Comparison of ENCODE assay signal across 8 cellular contexts in the genomic region with DNA sequence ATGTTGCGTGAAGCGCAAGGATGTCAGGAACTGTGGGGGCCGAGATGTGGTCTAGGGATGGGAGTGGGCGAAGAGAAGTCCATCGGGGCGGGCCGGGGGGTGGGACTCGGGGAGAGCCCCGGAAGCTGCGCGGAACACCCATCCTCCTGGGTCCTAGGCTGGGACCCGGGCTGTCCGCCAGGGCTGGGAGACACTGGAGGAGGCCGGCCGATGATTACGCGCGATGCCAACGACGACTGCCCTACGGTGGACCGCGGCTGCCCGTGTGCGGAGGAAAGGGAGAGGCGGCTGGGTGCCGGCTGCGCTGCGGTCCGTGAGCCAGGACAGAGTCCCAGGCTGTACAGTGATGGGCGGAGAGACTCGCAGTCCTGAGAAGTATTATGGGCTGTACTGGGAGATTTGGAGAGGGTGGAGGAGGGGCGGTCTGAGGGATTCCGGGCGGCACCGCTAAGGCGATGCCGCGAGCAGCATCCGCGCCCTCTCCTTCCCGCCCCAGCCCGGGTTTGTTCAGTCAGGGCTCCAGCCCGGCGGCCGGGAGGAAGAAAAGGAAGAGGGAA. TPM values are rescaled to one million over a fixed set of nuclear protein-coding genes. Genes with fewer than 3 reads are reported as not detected.
DNase-seq lines count a peak whose midpoint lies in the region; ATAC-seq and TF ChIP-seq lines count a peak whose summit lies in the region.
"Not testable (repeated sequence)": the region's sequence is repeated elsewhere in the genome, so short reads cannot be mapped to it uniquely, and the experiment has no call there.

No MANE protein-coding gene starts in this region.

- H2AK5ac ChIP-seq in neuronal stem cell (ENCODE audit: low read depth, low read length): not testable (repeated sequence)

- not testable (repeated sequence) for H3K4me1 ChIP-seq in heart right ventricle; neuronal stem cell (ENCODE audit: control insufficient read depth in 2 of 2, insufficient read depth in 1 of 2, low read depth in 1 of 2, low read length in 2 of 2); tibial artery

- not testable (repeated sequence) for H3K27me3 Mint-ChIP-seq in T-helper 1 cell treated with Interleukin-12 subunit alpha and Interleukin-12 subunit beta and Interleukin-4 antibody, amounts not matched to agents 30 μg/mL and 1 μg/mL, for 36 hours (ENCODE audit: low read depth)

- H3K9me3 Mint-ChIP-seq in T-helper 1 cell treated with Interleukin-12 subunit alpha and Interleukin-12 subunit beta and Interleukin-4 antibody, amounts not matched to agents 30 μg/mL and 1 μg/mL, for 36 hours: not testable (repeated sequence)

- intact Hi-C loops in heart right ventricle (cut with DNase I); tibial artery (cut with DNase I; ENCODE audit: low total_unique reads): not testable (repeated sequence)

- H2AFZ ChIP-seq in neuronal stem cell (ENCODE audit: low read length): not testable (repeated sequence)

- not testable (repeated sequence) for H3K36me3 Mint-ChIP-seq in T-helper 1 cell treated with Interleukin-12 subunit alpha and Interleukin-12 subunit beta and Interleukin-4 antibody, amounts not matched to agents 30 μg/mL and 1 μg/mL, for 36 hours (ENCODE audit: low read depth)

- not testable (repeated sequence) for H3K36me3 ChIP-seq in heart right ventricle; neuronal stem cell (replicated peaks in 1 of 2; ENCODE audit: control insufficient read depth in 2 of 2, insufficient read depth in 2 of 2, low read length in 2 of 2); tibial artery

- H4K8ac ChIP-seq in neuronal stem cell (ENCODE audit: low read depth, low read length): not testable (repeated sequence)

- not testable (repeated sequence) for H3K4ac ChIP-seq in neuronal stem cell (ENCODE audit: low read length)

- H3K79me1 ChIP-seq in neuronal stem cell (ENCODE audit: low read depth, low read length): not testable (repeated sequence)

- not testable (repeated sequence) for TF ChIP-seq CTCF in astrocyte of the spinal cord (IDR thresholded peaks at IDR 0.05; ENCODE audit: low read depth, low read length); heart right ventricle (IDR thresholded peaks at IDR 0.05); tibial artery (IDR thresholded peaks at IDR 0.05)

- ATAC-seq in GM18505 (IDR thresholded peaks at IDR 0.05; ENCODE audit: unreplicated experiment): peak; percentile 7
- ATAC-seq in GM21786 (IDR thresholded peaks at IDR 0.05; ENCODE audit: unreplicated experiment): peak; percentile 1
- peak; percentile 1 for ATAC-seq in HG03280 (IDR thresholded peaks at IDR 0.05; ENCODE audit: unreplicated experiment)
- ATAC-seq in heart right ventricle: peak; percentile 21 to 61 (median 49)

- H3K27ac Mint-ChIP-seq in T-helper 1 cell treated with Interleukin-12 subunit alpha and Interleukin-12 subunit beta and Interleukin-4 antibody, amounts not matched to agents 30 μg/mL and 1 μg/mL, for 36 hours: not testable (repeated sequence)

- H2BK5ac ChIP-seq in neuronal stem cell (ENCODE audit: low read length): not testable (repeated sequence)

- not testable (repeated sequence) for H2BK12ac ChIP-seq in neuronal stem cell (ENCODE audit: low read length)

- not testable (repeated sequence) for H3K23ac ChIP-seq in neuronal stem cell (ENCODE audit: low read depth, low read length, poor library complexity)

- not testable (repeated sequence) for H3K27me3 ChIP-seq in heart right ventricle; neuronal stem cell (ENCODE audit: control insufficient read depth in 3 of 3, insufficient read depth in 3 of 3, low read depth in 1 of 3, low read length in 3 of 3); tibial artery

- H2BK15ac ChIP-seq in neuronal stem cell (ENCODE audit: low read length): not testable (repeated sequence)

- not testable (repeated sequence) for DNase-seq in astrocyte of the spinal cord (ENCODE audit: low read depth, low spot score); neuronal stem cell (ENCODE audit: low spot score)
- DNase-seq in heart right ventricle: peak in 1 of 2 donors; percentile 15
- DNase-seq in tibial artery: peak; percentile 6 to 66

- H3K4me3 ChIP-seq in astrocyte of the spinal cord (ENCODE audit: low read depth, low read length): peak overlapping the region; percentile 45
- H3K4me3 ChIP-seq in heart right ventricle: peak overlapping the region in 9 of 10 donors; percentile 33 to 56 (median 50)
- H3K4me3 ChIP-seq in neuronal stem cell (ENCODE audit: low read length in 2 of 2): peak overlapping the region; percentile 48 to 77
- H3K4me3 ChIP-seq in tibial artery: peak overlapping the region; percentile 44 to 49

- not testable (repeated sequence) for H3K9me3 ChIP-seq in heart right ventricle; neuronal stem cell (replicated peaks in 1 of 2; ENCODE audit: control insufficient read depth in 2 of 2, insufficient read depth in 1 of 2, low read depth in 1 of 2, low read length in 2 of 2); tibial artery

- peak overlapping the region in 5 of 10 donors; percentile 55 to 78 (median 72) for H3K27ac ChIP-seq in heart right ventricle
- not testable (repeated sequence) for H3K27ac ChIP-seq in neuronal stem cell (replicated peaks; ENCODE audit: low read length)
- peak overlapping the region in 1 of 2 donors; percentile 67 for H3K27ac ChIP-seq in tibial artery

- not testable (repeated sequence) for H3K18ac ChIP-seq in neuronal stem cell (ENCODE audit: low read length)

- not testable (repeated sequence) for H3K4me2 ChIP-seq in neuronal stem cell (ENCODE audit: insufficient read depth, low read length, poor library complexity, severe bottlenecking)

- WGBS in heart right ventricle, 2 donors: 0% methylated on average over 8 of the region's 46 CpGs; no CpG with 5 or more reads in 1 of the 2 donors
- WGBS in neuronal stem cell (ENCODE audit: extremely low coverage in 2 of 2, insufficient read length in 2 of 2, insufficient replicate concordance in 1 of 2), 2 donors: no CpG with 5 or more reads among the region's 46 CpGs

- not testable (repeated sequence) for H2BK120ac ChIP-seq in neuronal stem cell (ENCODE audit: low read depth, low read length)

- not testable (repeated sequence) for TF ChIP-seq POLR2A in GM18505 (IDR thresholded peaks at IDR 0.05; ENCODE audit: borderline replicate concordance, extremely low read depth, insufficient read depth, insufficient read length)

- in situ Hi-C loops in astrocyte of the spinal cord (cut with HindIII; ENCODE audit: low sequenced_read_pairs): not testable (repeated sequence)

- not testable (repeated sequence) for H3K9ac ChIP-seq in neuronal stem cell (ENCODE audit: low read depth, low read length, poor library complexity)

- H3K14ac ChIP-seq in neuronal stem cell (ENCODE audit: low read length): not testable (repeated sequence)

- not testable (repeated sequence) for H4K91ac ChIP-seq in neuronal stem cell (ENCODE audit: low read depth, low read length, poor library complexity)

- H3K4me3 Mint-ChIP-seq in T-helper 1 cell treated with Interleukin-12 subunit alpha and Interleukin-12 subunit beta and Interleukin-4 antibody, amounts not matched to agents 30 μg/mL and 1 μg/mL, for 36 hours: peak overlapping the region; percentile 40

- H3K4me1 Mint-ChIP-seq in T-helper 1 cell treated with Interleukin-12 subunit alpha and Interleukin-12 subunit beta and Interleukin-4 antibody, amounts not matched to agents 30 μg/mL and 1 μg/mL, for 36 hours (ENCODE audit: low read depth): not testable (repeated sequence)

RNA-seq across cellular contexts. Expression of gene SRGAP2B, which starts 0.4 kb away (rescaled TPM):
- total RNA-seq in heart right ventricle: 10 to 100 TPM in 3 of 10 donors, 1 to 10 TPM in 7; 7.6 to 14.0 (median 9.7) TPM
- polyA plus RNA-seq in heart right ventricle: 1 to 10 TPM; 3.5 to 4.9 TPM
- 30.1 TPM for polyA plus RNA-seq in neuronal stem cell (2013, experiment 1 of 2)
- 32.2 TPM for polyA plus RNA-seq in neuronal stem cell (2013, experiment 2 of 2)

RNA-seq across cellular contexts. Expression of gene FAM72D, which starts 1.0 kb away (rescaled TPM):
- under 1 TPM in 1 of 10 donors, not detected in 9; 0.32 TPM for total RNA-seq in heart right ventricle
- polyA plus RNA-seq in heart right ventricle: under 1 TPM; 0.09 to 0.29 TPM
- 23.4 TPM for polyA plus RNA-seq in neuronal stem cell (2013, experiment 1 of 2)
- polyA plus RNA-seq in neuronal stem cell (2013, experiment 2 of 2): 25.5 TPM
